Comparison of ENCODE assay signal across 19 cellular contexts in the genomic region with DNA sequence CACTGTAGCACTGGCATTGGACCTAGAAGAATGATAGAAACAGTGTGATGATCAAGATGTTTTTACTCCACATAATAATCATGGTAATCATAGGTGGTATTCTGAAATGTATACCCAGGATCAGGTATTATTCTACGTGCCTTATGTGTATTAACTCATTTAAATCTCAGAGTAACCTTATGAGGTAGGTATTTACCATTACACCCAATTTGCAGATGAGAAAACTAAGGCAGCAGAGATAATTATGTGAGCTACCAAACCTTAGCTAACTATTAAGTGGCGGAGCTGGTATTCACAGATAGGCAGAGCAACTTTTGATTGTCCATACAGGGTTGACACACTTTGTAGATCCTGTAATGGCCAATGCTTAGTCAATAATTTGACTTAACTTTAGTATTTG. TPM values are rescaled to one million over a fixed set of nuclear protein-coding genes. Genes with fewer than 3 reads are reported as not detected.
A peak's percentile ranks its signal among the peaks of the same experiment; 100 is the strongest.
DNase-seq lines count a peak whose midpoint lies in the region; ATAC-seq, FAIRE-seq and TF ChIP-seq lines count a peak whose summit lies in the region.
"Had no signal": no experiment of that assay in that cellular context is flagged by ENCODE, and none has a peak within 500 bp of the region (broad histone marks: within the 10 kb centered on the region; RNA-seq: fewer than 3 reads in every experiment).

No MANE protein-coding gene starts in this region.

- H3K79me2 ChIP-seq in astrocyte (ENCODE audit: insufficient read depth, low read length) = peaks cover 61% of the 10 kb centered on the region

- FAIRE-seq in GM12891 (lab: Jason Lieb, UNC) = peak; percentile 33
- no peak for FAIRE-seq in astrocyte (lab: Jason Lieb, UNC)
- FAIRE-seq: D721Med, GM18507, kidney had no signal

- H3K9me3 ChIP-seq in CD4-positive, CD25-positive, alpha-beta regulatory T cell (ENCODE audit: control insufficient read depth in 2 of 2, low read length in 2 of 2) = no peaks in the 10 kb centered on the region
- no peaks in the 10 kb centered on the region for H3K9me3 ChIP-seq in astrocyte (ENCODE audit: insufficient read depth, low read depth, low read length)
- H3K9me3 ChIP-seq: HAP-1, ovary, suprapubic skin had no signal

- no peak overlapping the region for H2AFZ ChIP-seq in astrocyte (ENCODE audit: low read depth, low read length)

- TF ChIP-seq CTCF in astrocyte (IDR thresholded peaks at IDR 0.05; ENCODE audit: insufficient read depth, low read depth, low read length) = no peak

- H3K27ac ChIP-seq in CD4-positive, CD25-positive, alpha-beta regulatory T cell (ENCODE audit: insufficient read depth, low read length, poor library complexity, severe bottlenecking) = no peak overlapping the region
- no peak overlapping the region for H3K27ac ChIP-seq in astrocyte (ENCODE audit: low read depth, low read length)
- H3K27ac ChIP-seq: ovary, suprapubic skin had no signal

- H3K9ac ChIP-seq in astrocyte (ENCODE audit: low read length) = peak overlapping the region; percentile 93

- ATAC-seq in CD4-positive, CD25-positive, alpha-beta regulatory T cell (ENCODE audit: low read depth in 2 of 2) = no peak
- ATAC-seq in natural killer cell treated with Interleukin-12 subunit alpha and Interleukin-12 subunit beta and Interleukin-15 and Interleukin-18, amount 100 ng/mL, for 72 hours = no peak
- ATAC-seq: Panc1 had no signal

- H3K27me3 Mint-ChIP-seq in CD4-positive, CD25-positive, alpha-beta regulatory T cell = peaks cover 6% of the 10 kb centered on the region
- H3K27me3 Mint-ChIP-seq in astrocyte (ENCODE audit: low read depth, unreplicated experiment) = peaks cover 11% of the 10 kb centered on the region
- H3K27me3 Mint-ChIP-seq in natural killer cell treated with Interleukin-12 subunit alpha and Interleukin-12 subunit beta and Interleukin-15 and Interleukin-18, amount 100 ng/mL, for 72 hours = peaks cover 0 to 6% of the 10 kb centered on the region in 2 donors

- H3K27me3 ChIP-seq in CD4-positive, CD25-positive, alpha-beta regulatory T cell (ENCODE audit: control insufficient read depth, insufficient read depth, low read length) = no peaks in the 10 kb centered on the region
- H3K27me3 ChIP-seq in astrocyte (ENCODE audit: insufficient read depth, low read length) = peaks cover 2% of the 10 kb centered on the region
- H3K27me3 ChIP-seq: ovary, suprapubic skin had no signal

- H3K4me1 ChIP-seq in CD4-positive, CD25-positive, alpha-beta regulatory T cell (ENCODE audit: control insufficient read depth, insufficient read depth, low read length, poor library complexity, severe bottlenecking) = peaks cover 28% of the 10 kb centered on the region
- peaks cover 19% of the 10 kb centered on the region for H3K4me1 ChIP-seq in astrocyte (ENCODE audit: insufficient read depth, low read length)

- no peak for TF ChIP-seq POLR2A in GM12891 (IDR thresholded peaks at IDR 0.05; ENCODE audit: low read depth, low read length)

- H3K27ac Mint-ChIP-seq in CD4-positive, CD25-positive, alpha-beta regulatory T cell = peak overlapping the region in 1 of 3 donors; percentile 94
- H3K27ac Mint-ChIP-seq in astrocyte (ENCODE audit: unreplicated experiment) = no peak overlapping the region
- H3K27ac Mint-ChIP-seq in natural killer cell treated with Interleukin-12 subunit alpha and Interleukin-12 subunit beta and Interleukin-15 and Interleukin-18, amount 100 ng/mL, for 72 hours = no peak overlapping the region
- H3K27ac Mint-ChIP-seq: endodermal cell had no signal

- peaks cover 61% of the 10 kb centered on the region for H4K20me1 ChIP-seq in astrocyte (ENCODE audit: insufficient read depth, low read length)

- peak overlapping the region; percentile 83 to 99 (median 98) for H3K4me3 Mint-ChIP-seq in CD4-positive, CD25-positive, alpha-beta regulatory T cell
- H3K4me3 Mint-ChIP-seq in astrocyte (ENCODE audit: unreplicated experiment) = no peak overlapping the region
- peak overlapping the region; percentile 98 for H3K4me3 Mint-ChIP-seq in natural killer cell treated with Interleukin-12 subunit alpha and Interleukin-12 subunit beta and Interleukin-15 and Interleukin-18, amount 100 ng/mL, for 72 hours

- no peak for DNase-seq in CD4-positive, CD25-positive, alpha-beta regulatory T cell
- DNase-seq in GM12891 (ENCODE audit: insufficient read length, low spot score) (no peak), astrocyte (ENCODE audit: low read depth) (no peak), RPMI8226 (no peak), GM03348 (ENCODE audit: low spot score) (no peak), HPDE6-E6E7 (ENCODE audit: extremely low spot score) (no peak)
- no peak for DNase-seq in natural killer cell treated with Interleukin-12 subunit alpha and Interleukin-12 subunit beta and Interleukin-15 and Interleukin-18, amount 100 ng/mL, for 72 hours (ENCODE audit: low spot score)
- no peak for DNase-seq in activated naive CD4-positive, alpha-beta T cell (lab: John Stamatoyannopoulos, UW)
- DNase-seq: central memory CD4-positive, alpha-beta T cell; GF-D8; Kasumi-1; ovary had no signal

- no peak overlapping the region for H3K4me3 ChIP-seq in CD4-positive, CD25-positive, alpha-beta regulatory T cell (ENCODE audit: low read depth, low read length)
- H3K4me3 ChIP-seq in astrocyte (ENCODE audit: insufficient read depth, low read depth, low read length) = no peak overlapping the region
- H3K4me3 ChIP-seq: HAP-1, ovary had no signal

- peaks cover 19 to 56% (median 35%) of the 10 kb centered on the region in 4 donors for H3K4me1 Mint-ChIP-seq in CD4-positive, CD25-positive, alpha-beta regulatory T cell
- peaks cover 8% of the 10 kb centered on the region for H3K4me1 Mint-ChIP-seq in astrocyte (ENCODE audit: low read depth, unreplicated experiment)
- peaks cover 43 to 49% of the 10 kb centered on the region in 2 donors for H3K4me1 Mint-ChIP-seq in natural killer cell treated with Interleukin-12 subunit alpha and Interleukin-12 subunit beta and Interleukin-15 and Interleukin-18, amount 100 ng/mL, for 72 hours (ENCODE audit: low read depth in 2 of 2)

- H3K36me3 ChIP-seq in CD4-positive, CD25-positive, alpha-beta regulatory T cell (ENCODE audit: control insufficient read depth, insufficient read depth, low read length) = no peaks in the 10 kb centered on the region
- H3K36me3 ChIP-seq in astrocyte (ENCODE audit: insufficient read depth, low read length) = no peaks in the 10 kb centered on the region
- H3K36me3 ChIP-seq: HAP-1, ovary, suprapubic skin had no signal

- H3K4me2 ChIP-seq in astrocyte (ENCODE audit: low read length) = peak overlapping the region; percentile 100

- H3K9me3 Mint-ChIP-seq in CD4-positive, CD25-positive, alpha-beta regulatory T cell = peaks cover 0 to 3% (median 0%) of the 10 kb centered on the region in 7 donors
- no peaks in the 10 kb centered on the region for H3K9me3 Mint-ChIP-seq in astrocyte (ENCODE audit: unreplicated experiment)
- no peaks in the 10 kb centered on the region for H3K9me3 Mint-ChIP-seq in natural killer cell treated with Interleukin-12 subunit alpha and Interleukin-12 subunit beta and Interleukin-15 and Interleukin-18, amount 100 ng/mL, for 72 hours
- H3K9me3 Mint-ChIP-seq: endodermal cell had no signal

- H3K36me3 Mint-ChIP-seq in CD4-positive, CD25-positive, alpha-beta regulatory T cell = peaks cover 6% of the 10 kb centered on the region
- H3K36me3 Mint-ChIP-seq in astrocyte (ENCODE audit: low read depth, unreplicated experiment) = peaks cover 4% of the 10 kb centered on the region
- H3K36me3 Mint-ChIP-seq in natural killer cell treated with Interleukin-12 subunit alpha and Interleukin-12 subunit beta and Interleukin-15 and Interleukin-18, amount 100 ng/mL, for 72 hours = no peaks in the 10 kb centered on the region

TF ChIP-seq in GM12891, 5 proteins besides CTCF, POLR2A, EP300 and RAD21:
- TF ChIP-seq PAX5 (IDR thresholded peaks at IDR 0.05; ENCODE audit: insufficient read depth, low read length, severe bottlenecking) (no peak), SPI1 (IDR thresholded peaks at IDR 0.05; ENCODE audit: low read depth, low read length) (no peak), TAF1 (IDR thresholded peaks at IDR 0.05; ENCODE audit: low read depth, low read length) (no peak), POLR2AphosphoS5 (IDR thresholded peaks at IDR 0.05; ENCODE audit: low read depth, low read length) (no peak), POU2F2 (IDR thresholded peaks at IDR 0.05; ENCODE audit: low read depth, low read length) (no peak)

RNA-seq across cellular contexts. Expression of gene CAMK1D, which starts 2.5 kb away (rescaled TPM):
- 25.3 TPM for total RNA-seq in CD4-positive, CD25-positive, alpha-beta regulatory T cell
- polyA plus RNA-seq in CD4-positive, CD25-positive, alpha-beta regulatory T cell = 1 to 10 TPM; 4.4 to 5.8 (median 5.0) TPM
- polyA plus RNA-seq in GM12891 (2012; ENCODE audit: low read depth, missing spikeins) = 17.6 TPM
- total RNA-seq in astrocyte = 23.6 and 27.4 TPM in 2 replicates
- 10 to 100 TPM; 16.3 to 36.9 TPM for total RNA-seq in natural killer cell treated with Interleukin-12 subunit alpha and Interleukin-12 subunit beta and Interleukin-15 and Interleukin-18, amount 100 ng/mL, for 72 hours
